Comparison of ENCODE assay signal across 8 cellular contexts in the genomic region with DNA sequence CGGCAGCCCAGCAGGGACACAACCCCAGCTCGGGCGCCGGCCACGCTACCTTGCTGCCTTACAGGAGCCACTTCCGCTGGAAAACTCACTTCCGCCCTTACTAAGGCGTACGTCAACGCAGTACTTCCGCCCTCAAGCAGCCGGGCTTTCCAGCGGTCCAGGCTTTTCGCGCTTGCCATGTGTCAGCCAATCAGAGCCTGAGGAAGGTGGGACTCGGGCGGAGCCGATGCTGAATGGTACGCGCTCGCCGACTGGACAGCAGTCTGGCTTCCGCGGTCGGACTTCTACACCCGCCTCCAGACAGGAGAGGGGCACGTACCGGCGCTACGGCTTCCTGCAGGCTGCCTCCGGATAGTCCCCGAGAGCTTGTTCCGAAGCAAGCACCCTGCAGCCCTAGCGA. TPM values are rescaled to one million over a fixed set of nuclear protein-coding genes. Genes with fewer than 3 reads are reported as not detected.
DNase-seq lines count a peak whose midpoint lies in the region; ATAC-seq, FAIRE-seq and TF ChIP-seq lines count a peak whose summit lies in the region.
"Not testable (repeated sequence)": the region's sequence is repeated elsewhere in the genome, so short reads cannot be mapped to it uniquely, and the experiment has no call there.

A gene (minus strand): TSS at position 52 of the 400 bp plus-strand sequence. CDS start 71 bp downstream, outside the sequence.
A gene (plus strand): TSS at position 261 of the 400 bp plus-strand sequence. CDS start 210 bp downstream, outside the sequence.

- H3K27me3 ChIP-seq in BJ (ENCODE audit: control insufficient read depth, insufficient read depth, low read length); HUES48 (ENCODE audit: control insufficient read depth, insufficient read depth, low read length); liver (ENCODE audit: control insufficient read depth in 4 of 4, insufficient read depth in 4 of 4, low read length in 3 of 4): not testable (repeated sequence)

- WGBS in liver: no CpG with 5 or more reads among the region's 34 CpGs

- H3K4me3 ChIP-seq in BJ (ENCODE audit: low read depth, low read length) (peak within 1 kb of the TSS; percentile 49), HUES48 (ENCODE audit: low read depth, low read length) (peak within 1 kb of the TSS; percentile 49; the same call in 1 of the 2 replicates), skeletal muscle cell (ENCODE audit: low read depth, low read length) (peak within 1 kb of the TSS; percentile 44)
- H3K4me3 ChIP-seq in liver (ENCODE audit: low read depth in 1 of 3, low read length in 3 of 3): not testable (repeated sequence)

- not testable (repeated sequence) for H3K9me3 ChIP-seq in HUES48 (ENCODE audit: control insufficient read depth, insufficient read depth, low read length); liver (ENCODE audit: control insufficient read depth in 4 of 4, low read length in 3 of 4)

- H3K27ac Mint-ChIP-seq in activated CD4-positive, alpha-beta memory T cell treated with anti-CD3 and anti-CD28 coated beads for 36 hours: not testable (repeated sequence)

- POLR2A ChIA-PET in BJ (lab: Charles Lee); activated CD4-positive, alpha-beta memory T cell treated with anti-CD3 and anti-CD28 coated beads for 36 hours (lab: Charles Lee): not testable (repeated sequence)

- peak; percentile 99 for FAIRE-seq in GM19239 (lab: Jason Lieb, UNC)
- peak; percentile 98 for FAIRE-seq in endometrium (lab: Jason Lieb, UNC)

- CTCF ChIA-PET in BJ (lab: Yijun Ruan, JAX); activated CD4-positive, alpha-beta memory T cell treated with anti-CD3 and anti-CD28 coated beads for 36 hours (lab: Charles Lee): not testable (repeated sequence)

- not testable (repeated sequence) for H3K4me3 Mint-ChIP-seq in activated CD4-positive, alpha-beta memory T cell treated with anti-CD3 and anti-CD28 coated beads for 36 hours

- not testable (repeated sequence) for TF ChIP-seq RAD21 in liver (IDR thresholded peaks at IDR 0.05)

- not testable (repeated sequence) for DNase-seq in BJ (ENCODE audit: low read depth); GM19239 (ENCODE audit: insufficient read length, low spot score); activated CD4-positive, alpha-beta memory T cell treated with anti-CD3 and anti-CD28 coated beads for 36 hours; skeletal muscle cell (ENCODE audit: low read depth)

- ATAC-seq in HG02763 (IDR thresholded peaks at IDR 0.05; ENCODE audit: unreplicated experiment): peak; percentile 88

- H3K4me1 Mint-ChIP-seq in activated CD4-positive, alpha-beta memory T cell treated with anti-CD3 and anti-CD28 coated beads for 36 hours (ENCODE audit: low read depth): not testable (repeated sequence)

- not testable (repeated sequence) for H3K27me3 Mint-ChIP-seq in activated CD4-positive, alpha-beta memory T cell treated with anti-CD3 and anti-CD28 coated beads for 36 hours

- H3K4me1 ChIP-seq in HUES48 (ENCODE audit: control insufficient read depth, insufficient read depth, low read length); liver (ENCODE audit: control insufficient read depth in 4 of 4, insufficient read depth in 4 of 4, low read length in 3 of 4): not testable (repeated sequence)

- TF ChIP-seq CTCF in BJ (IDR thresholded peaks at IDR 0.05; ENCODE audit: insufficient read depth, low read depth, low read length); liver (IDR thresholded peaks at IDR 0.05; ENCODE audit: low read depth, low read length, missing input control): not testable (repeated sequence)

- H3K27ac ChIP-seq in HUES48 (ENCODE audit: low read depth, low read length); liver (ENCODE audit: low read depth in 1 of 2, low read length in 2 of 2): not testable (repeated sequence)

- H3K9ac ChIP-seq in HUES48 (ENCODE audit: low read depth, low read length); liver (ENCODE audit: low read depth in 1 of 2, low read length in 2 of 2): not testable (repeated sequence)

- H3K9me3 Mint-ChIP-seq in activated CD4-positive, alpha-beta memory T cell treated with anti-CD3 and anti-CD28 coated beads for 36 hours: not testable (repeated sequence)

- H3K36me3 ChIP-seq in BJ (ENCODE audit: control insufficient read depth, insufficient read depth, low read length); HUES48 (ENCODE audit: control insufficient read depth, insufficient read depth, low read length); liver (ENCODE audit: control insufficient read depth in 4 of 4, insufficient read depth in 3 of 4, low read depth in 1 of 4, low read length in 3 of 4): not testable (repeated sequence)

- intact Hi-C loops in activated CD4-positive, alpha-beta memory T cell treated with anti-CD3 and anti-CD28 coated beads for 36 hours (cut with micrococcal nuclease): not testable (repeated sequence)

- not testable (repeated sequence) for H3K36me3 Mint-ChIP-seq in activated CD4-positive, alpha-beta memory T cell treated with anti-CD3 and anti-CD28 coated beads for 36 hours

RNA-seq across cellular contexts. Expression of the first gene that starts in this region (rescaled TPM):
- polyA plus RNA-seq in BJ (2011; rRNA removed): 32.0 and 50.2 TPM in 2 replicates
- polyA minus RNA-seq in BJ (2011; rRNA and poly(A)+ RNA removed): 13.3 and 22.7 TPM in 2 replicates
- 100 to 1,000 TPM; 156 to 159 TPM for total RNA-seq in activated CD4-positive, alpha-beta memory T cell treated with anti-CD3 and anti-CD28 coated beads for 36 hours
- total RNA-seq in liver: 10 to 100 TPM; 21.2 to 79.8 TPM
- 10 to 100 TPM; 47.6 to 66.0 TPM for polyA plus RNA-seq in liver

RNA-seq across cellular contexts. Expression of the second gene that starts in this region (rescaled TPM):
- polyA plus RNA-seq in BJ (2011; rRNA removed) (7.5 and 19.8 TPM in 2 replicates), liver (10 to 100 TPM; 46.1 to 55.2 TPM)
- 5.5 and 6.1 TPM in 2 replicates for polyA minus RNA-seq in BJ (2011; rRNA and poly(A)+ RNA removed)
- total RNA-seq in activated CD4-positive, alpha-beta memory T cell treated with anti-CD3 and anti-CD28 coated beads for 36 hours: 10 to 100 TPM; 98.8 to 99.9 TPM
- total RNA-seq in liver: 10 to 100 TPM; 37.1 to 37.9 TPM
